In genomic region chr11:16737860-16738197, GRCh38 we compare ENCODE assay signal across 8 cellular contexts. TPM values are rescaled to one million over a fixed set of nuclear protein-coding genes. Genes with fewer than 3 reads are reported as not detected.
DNase-seq lines count a peak whose midpoint lies in the region; ATAC-seq and TF ChIP-seq lines count a peak whose summit lies in the region.

No MANE protein-coding gene starts in this region.

- peaks cover 20% of the 10 kb centered on the region for H3K4me1 Mint-ChIP-seq in HFFc6 (ENCODE audit: low read depth)

- no peak overlapping the region for H3K23ac ChIP-seq in mesendoderm (ENCODE audit: low read length)

- intact Hi-C loops in breast epithelium (cut with DNase I; ENCODE audit: low total_unique reads) = no loop called here

- no peaks in the 10 kb centered on the region for H3K9me3 ChIP-seq in breast epithelium

- H2BK5ac ChIP-seq in mesendoderm (ENCODE audit: low read length) = no peak overlapping the region

- H3K27me3 Mint-ChIP-seq in HFFc6 (ENCODE audit: insufficient read depth) = no peaks in the 10 kb centered on the region

- H3K79me2 ChIP-seq in mesendoderm (ENCODE audit: control insufficient read depth, insufficient read depth, low read length) = peaks cover 35% of the 10 kb centered on the region

- H3K4me2 ChIP-seq in mesendoderm (ENCODE audit: low read length) = peak overlapping the region; percentile 28

- H3K27ac ChIP-seq in breast epithelium (peak overlapping the region; percentile 93 to 97), mesendoderm (ENCODE audit: low read depth, low read length) (peak overlapping the region; percentile 39)

- TF ChIP-seq CTCF in AG09309 (IDR thresholded peaks at IDR 0.05; ENCODE audit: control insufficient read depth, insufficient read depth, low read depth, low read length, missing control alignments) = no peak
- no peak for TF ChIP-seq CTCF in breast epithelium (IDR thresholded peaks at IDR 0.05)
- no peak for TF ChIP-seq CTCF in HFFc6 (IDR thresholded peaks at IDR 0.05)

- peak overlapping the region; percentile 93 for H4K8ac ChIP-seq in mesendoderm (ENCODE audit: low read depth, low read length)

- TF ChIP-seq POLR2A in breast epithelium (IDR thresholded peaks at IDR 0.05) = no peak

- H3K9ac ChIP-seq in mesendoderm (ENCODE audit: low read length) = peak overlapping the region; percentile 97

- H3K36me3 ChIP-seq in breast epithelium (no peaks in the 10 kb centered on the region), mesendoderm (ENCODE audit: control insufficient read depth, insufficient read depth, low read length) (no peaks in the 10 kb centered on the region)

- H2BK120ac ChIP-seq in mesendoderm (ENCODE audit: low read depth, low read length) = peak overlapping the region; percentile 69

- no peak overlapping the region for H2BK15ac ChIP-seq in mesendoderm (replicated peaks; ENCODE audit: low read depth)

- H3K27me3 ChIP-seq in breast epithelium (no peaks in the 10 kb centered on the region), mesendoderm (ENCODE audit: insufficient read depth, low read length, poor library complexity) (no peaks in the 10 kb centered on the region)

- H3K4me3 ChIP-seq in AG09309 (ENCODE audit: control insufficient read depth, low read depth, low read length) (peak overlapping the region; percentile 76), breast epithelium (peak overlapping the region; percentile 64 to 79 (median 69)), mesendoderm (ENCODE audit: low read length) (peak overlapping the region; percentile 94)

- H2AK5ac ChIP-seq in mesendoderm (ENCODE audit: low read length) = no peak overlapping the region

- H3K4ac ChIP-seq in mesendoderm (ENCODE audit: low read depth, low read length) = peak overlapping the region; percentile 79

- peak overlapping the region; percentile 98 for H3K56ac ChIP-seq in mesendoderm (ENCODE audit: low read length)

- H3K27ac Mint-ChIP-seq in HFFc6 = no peak overlapping the region

- H3K36me3 Mint-ChIP-seq in HFFc6 (ENCODE audit: low read depth) = no peaks in the 10 kb centered on the region

- WGBS in mesendoderm (ENCODE audit: extremely low coverage, insufficient coverage, low lambda C conversion rate) = no CpG with 5 or more reads among the region's 6 CpGs

- ATAC-seq in GM19395 (IDR thresholded peaks at IDR 0.05; ENCODE audit: unreplicated experiment) (peak; percentile 22), HG03457 (IDR thresholded peaks at IDR 0.05; ENCODE audit: unreplicated experiment) (peak; percentile 3)

- peaks cover 4% of the 10 kb centered on the region for H3K79me1 ChIP-seq in mesendoderm (ENCODE audit: low read length)

- H3K4me3 Mint-ChIP-seq in HFFc6 = no peak overlapping the region

- no peak for DNase-seq in AG09309 (ENCODE audit: low read depth)
- DNase-seq in breast epithelium (ENCODE audit: low spot score in 2 of 2) = no peak
- DNase-seq in mesendoderm = no peak
- no peak for DNase-seq in T-helper 2 cell
- DNase-seq in midbrain (lab: John Stamatoyannopoulos, UW) = no peak
- no peak for DNase-seq in HFFc6

- H3K9me3 Mint-ChIP-seq in HFFc6 = no peaks in the 10 kb centered on the region

- peak overlapping the region; percentile 76 for H3K18ac ChIP-seq in mesendoderm (ENCODE audit: low read length)

- H3K4me1 ChIP-seq in breast epithelium (peaks cover 0 to 8% of the 10 kb centered on the region in 2 donors), mesendoderm (ENCODE audit: control insufficient read depth, low read depth, low read length) (no peaks in the 10 kb centered on the region)

- peak overlapping the region; percentile 96 for H4K5ac ChIP-seq in mesendoderm (ENCODE audit: low read length)

RNA-seq across cellular contexts. Expression of gene C11orf58, which starts 0.6 kb away (rescaled TPM):
- total RNA-seq in breast epithelium = 100 to 1,000 TPM; 183 to 207 (median 197) TPM
- polyA plus RNA-seq in mesendoderm (2013, experiment 1 of 2) = 182 TPM
- 183 TPM for polyA plus RNA-seq in mesendoderm (2013, experiment 2 of 2)
- 100 to 1,000 TPM; 107 to 166 (median 144) TPM for total RNA-seq in HFFc6 (2021; fragmentation: NEBNext Ultra II Directional; extraction: Animal tissue kit (Norgen Biotek cat#: 25700))
